1 cellular context compared by ENCODE assay signal in genomic region chr17:29593546-29594440, GRCh38.
TF ChIP-seq lines count a peak whose summit lies in the region.

No MANE protein-coding gene starts in this region.

TF ChIP-seq in K562, 482 proteins besides CTCF, POLR2A, EP300 and RAD21 (continued from another document and continues in another):
- 0 out of 6 replicates have a peak, but pooled peaks of 1 of the 3 experiments have one; percentile 31 for TF ChIP-seq ZBTB11 (CRISPR knock-in tag; IDR thresholded peaks at IDR 0.05)
- peak; percentile 24 for TF ChIP-seq RBBP5 (IDR thresholded peaks at IDR 0.05; ENCODE audit: borderline replicate concordance, insufficient read depth, low read length, poor library complexity, severe bottlenecking)
- TF ChIP-seq, protein P1, sequence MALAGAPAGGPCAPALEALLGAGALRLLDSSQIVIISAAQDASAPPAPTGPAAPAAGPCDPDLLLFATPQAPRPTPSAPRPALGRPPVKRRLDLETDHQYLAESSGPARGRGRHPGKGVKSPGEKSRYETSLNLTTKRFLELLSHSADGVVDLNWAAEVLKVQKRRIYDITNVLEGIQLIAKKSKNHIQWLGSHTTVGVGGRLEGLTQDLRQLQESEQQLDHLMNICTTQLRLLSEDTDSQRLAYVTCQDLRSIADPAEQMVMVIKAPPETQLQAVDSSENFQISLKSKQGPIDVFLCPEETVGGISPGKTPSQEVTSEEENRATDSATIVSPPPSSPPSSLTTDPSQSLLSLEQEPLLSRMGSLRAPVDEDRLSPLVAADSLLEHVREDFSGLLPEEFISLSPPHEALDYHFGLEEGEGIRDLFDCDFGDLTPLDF (CRISPR knock-in tag; IDR thresholded peaks at IDR 0.05) = peak; percentile 95; the same call in 1 of the 2 replicates
- no peak for TF ChIP-seq GATAD2A (IDR thresholded peaks at IDR 0.05)
- TF ChIP-seq STAG1 (CRISPR knock-in tag; IDR thresholded peaks at IDR 0.05; ENCODE audit: borderline replicate concordance) = peak; percentile 81; the same call in 1 of the 2 replicates
- peak; percentile 15 to 27 for TF ChIP-seq E2F6 (IDR thresholded peaks at IDR 0.05; ENCODE audit: borderline replicate concordance in 1 of 2, extremely low read depth in 1 of 2, insufficient read depth in 1 of 2, insufficient read length in 1 of 2, low read depth in 1 of 2, low read length in 1 of 2, poor library complexity in 1 of 2, severe bottlenecking in 1 of 2)
- TF ChIP-seq SREBF2 (CRISPR knock-in tag; IDR thresholded peaks at IDR 0.05) = peak; percentile 90; the same call in 1 of the 2 replicates
- TF ChIP-seq KDM2B (CRISPR knock-in tag; IDR thresholded peaks at IDR 0.05) = no peak; the same call in 1 of the 2 replicates
- no peak for TF ChIP-seq SRSF7 (optimal IDR thresholded peaks at IDR 0.05; ENCODE audit: low read depth, low read length)
- TF ChIP-seq ZNF696 (CRISPR knock-in tag; conservative IDR thresholded peaks at IDR 0.05) = no peak
- no peak for TF ChIP-seq ZSCAN32 (CRISPR knock-in tag; IDR thresholded peaks at IDR 0.05)
- TF ChIP-seq, protein P2, sequence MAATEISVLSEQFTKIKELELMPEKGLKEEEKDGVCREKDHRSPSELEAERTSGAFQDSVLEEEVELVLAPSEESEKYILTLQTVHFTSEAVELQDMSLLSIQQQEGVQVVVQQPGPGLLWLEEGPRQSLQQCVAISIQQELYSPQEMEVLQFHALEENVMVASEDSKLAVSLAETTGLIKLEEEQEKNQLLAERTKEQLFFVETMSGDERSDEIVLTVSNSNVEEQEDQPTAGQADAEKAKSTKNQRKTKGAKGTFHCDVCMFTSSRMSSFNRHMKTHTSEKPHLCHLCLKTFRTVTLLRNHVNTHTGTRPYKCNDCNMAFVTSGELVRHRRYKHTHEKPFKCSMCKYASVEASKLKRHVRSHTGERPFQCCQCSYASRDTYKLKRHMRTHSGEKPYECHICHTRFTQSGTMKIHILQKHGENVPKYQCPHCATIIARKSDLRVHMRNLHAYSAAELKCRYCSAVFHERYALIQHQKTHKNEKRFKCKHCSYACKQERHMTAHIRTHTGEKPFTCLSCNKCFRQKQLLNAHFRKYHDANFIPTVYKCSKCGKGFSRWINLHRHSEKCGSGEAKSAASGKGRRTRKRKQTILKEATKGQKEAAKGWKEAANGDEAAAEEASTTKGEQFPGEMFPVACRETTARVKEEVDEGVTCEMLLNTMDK (IDR thresholded peaks at IDR 0.05; ENCODE audit: borderline replicate concordance, insufficient read depth, low read depth, low read length, poor library complexity, severe bottlenecking) = peak; percentile 73
- peak; percentile 72 for TF ChIP-seq GABPB1 (CRISPR knock-in tag; IDR thresholded peaks at IDR 0.05)
- TF ChIP-seq ZNF224 (CRISPR knock-in tag; IDR thresholded peaks at IDR 0.05) = peak; percentile 89; the same call in 1 of the 2 replicates
- 0 out of 4 replicates have a peak, but pooled peaks of 1 of the 2 experiments have one; percentile 77 for TF ChIP-seq MLX (CRISPR knock-in tag; conservative IDR thresholded peaks at IDR 0.05)
- peak; percentile 77; the same call in 1 of the 2 replicates for TF ChIP-seq HMGXB4 (CRISPR knock-in tag; IDR thresholded peaks at IDR 0.05)
- TF ChIP-seq SMC3 (conservative IDR thresholded peaks at IDR 0.05; ENCODE audit: insufficient read depth, low read depth, low read length) = 0 out of 2 replicates have a peak, but pooled peaks have one; percentile 15
- no peak for TF ChIP-seq HMG20A (CRISPR knock-in tag; conservative IDR thresholded peaks at IDR 0.05)
- no peak; the same call in none of the 2 replicates for TF ChIP-seq CTBP1 (IDR thresholded peaks at IDR 0.05; ENCODE audit: borderline replicate concordance)
- TF ChIP-seq MYNN (IDR thresholded peaks at IDR 0.05) = no peak
- TF ChIP-seq MYNN (CRISPR knock-in tag; IDR thresholded peaks at IDR 0.05) = peak; percentile 85
- TF ChIP-seq ZNF146 (CRISPR knock-in tag; IDR thresholded peaks at IDR 0.05; ENCODE audit: unreplicated experiment) = peak; percentile 31
- 0 out of 2 replicates have a peak, but pooled peaks have one; percentile 43 for TF ChIP-seq CBFB (CRISPR knock-in tag; IDR thresholded peaks at IDR 0.05)
- TF ChIP-seq, protein P3, sequence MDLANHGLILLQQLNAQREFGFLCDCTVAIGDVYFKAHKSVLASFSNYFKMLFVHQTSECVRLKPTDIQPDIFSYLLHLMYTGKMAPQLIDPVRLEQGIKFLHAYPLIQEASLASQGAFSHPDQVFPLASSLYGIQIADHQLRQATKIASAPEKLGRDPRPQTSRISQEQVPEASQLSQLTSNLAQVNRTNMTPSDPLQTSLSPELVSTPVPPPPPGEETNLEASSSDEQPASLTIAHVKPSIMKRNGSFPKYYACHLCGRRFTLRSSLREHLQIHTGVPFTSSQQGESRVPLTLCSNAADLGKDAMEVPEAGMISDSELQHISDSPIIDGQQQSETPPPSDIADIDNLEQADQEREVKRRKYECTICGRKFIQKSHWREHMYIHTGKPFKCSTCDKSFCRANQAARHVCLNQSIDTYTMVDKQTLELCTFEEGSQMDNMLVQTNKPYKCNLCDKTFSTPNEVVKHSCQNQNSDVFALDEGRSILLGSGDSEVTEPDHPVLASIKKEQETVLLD (IDR thresholded peaks at IDR 0.05) = peak; percentile 39; the same call in 1 of the 2 replicates
- no peak for TF ChIP-seq ZNF707 (CRISPR knock-in tag; conservative IDR thresholded peaks at IDR 0.05)
- TF ChIP-seq NR2C2 (CRISPR knock-in tag; IDR thresholded peaks at IDR 0.05) = no peak
- no peak for TF ChIP-seq NR2C2 (tag; IDR thresholded peaks at IDR 0.05)
- peak; percentile 99 for TF ChIP-seq ARID4B (CRISPR knock-in tag; IDR thresholded peaks at IDR 0.05)
- TF ChIP-seq ZBTB8A (IDR thresholded peaks at IDR 0.05; ENCODE audit: partially characterized antibody) = no peak
- peak; percentile 87 for TF ChIP-seq NCOA6 (IDR thresholded peaks at IDR 0.05)
